24 cellular contexts compared by ENCODE assay signal in the genomic region with DNA sequence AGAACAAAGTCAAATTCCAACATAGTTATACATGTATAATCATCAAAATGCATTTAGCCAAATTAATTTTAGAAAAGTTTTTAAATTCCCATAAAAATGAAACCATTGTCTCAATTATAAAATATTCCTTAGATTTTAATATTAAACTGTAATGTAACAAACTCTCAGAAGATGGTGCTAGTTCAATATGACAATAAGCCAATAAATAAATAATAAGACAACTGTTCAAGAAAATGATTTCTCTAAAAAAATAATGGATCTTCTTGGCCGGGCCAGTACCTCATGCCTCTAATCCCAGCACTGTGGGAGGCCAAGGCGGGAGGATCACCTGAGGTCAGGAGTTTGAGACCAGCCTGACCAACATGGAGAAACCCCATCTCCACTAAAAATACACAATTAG.
"Had no signal": no experiment of that assay in that cellular context is flagged by ENCODE, and none has a peak within 500 bp of the region (broad histone marks: within the 10 kb centered on the region; RNA-seq: fewer than 3 reads in every experiment).

No MANE protein-coding gene starts in this region.

- H3K36me3 ChIP-seq: adrenal gland, ascending aorta, ovary, prostate gland, upper lobe of left lung, WERI-Rb-1 had no signal

- H3K27me3 Mint-ChIP-seq: activated CD4-positive, alpha-beta T cell treated with anti-CD3 and anti-CD28 coated beads, Interleukin-2, amount 10 ng/mL, durations not matched to agents 7 days and 5 days; activated naive CD8-positive, alpha-beta T cell had no signal

- H3K27ac Mint-ChIP-seq: activated CD4-positive, alpha-beta T cell treated with anti-CD3 and anti-CD28 coated beads, Interleukin-2, amount 10 ng/mL, durations not matched to agents 7 days and 5 days; activated CD8-positive, alpha-beta T cell treated with anti-CD3 and anti-CD28 coated beads, Interleukin-2, amount 10 ng/mL, durations not matched to agents 7 days and 5 days; activated naive CD8-positive, alpha-beta T cell; activated T-helper 1 cell treated with anti-CD3 and anti-CD28 coated beads, Interleukin-12 subunit alpha, Interleukin-12 subunit beta, Interleukin-2, Interleukin-4 antibody, amounts not matched to agents 30 ng/mL and 10 ng/mL and 1 ng/mL, durations not matched to agents 14 hours and 24 hours and 36 hours; natural killer cell had no signal

- H3K4me1 ChIP-seq: adrenal gland, ascending aorta, prostate gland, spleen, upper lobe of left lung had no signal

- DNase-seq: activated CD4-positive, alpha-beta T cell treated with anti-CD3 and anti-CD28 coated beads, Interleukin-2, amount 10 ng/mL, durations not matched to agents 7 days and 5 days; activated CD4-positive, CD25-positive, alpha-beta regulatory T cell treated with anti-CD3 and anti-CD28 coated beads, Interleukin-2, amount 50 U/mL, for 72 hours; activated CD8-positive, alpha-beta T cell treated with anti-CD3 and anti-CD28 coated beads, Interleukin-2, amount 10 ng/mL, durations not matched to agents 7 days and 5 days; activated gamma-delta T cell treated with Interleukin-2 at 50 U/mL for 16 hours; adrenal gland; central memory CD4-positive, alpha-beta T cell; cortex of kidney; foreskin melanocyte; glutamatergic neuron; left ventricle myocardium superior; mammary epithelial cell; midbrain; natural killer cell; ovary; spleen; stimulated activated CD4-positive, alpha-beta T cell treated with anti-CD3 and anti-CD28 coated beads, Interleukin-4, amount 100 ng/mL, for 24 hours; stimulated activated naive CD4-positive, alpha-beta T cell treated with Interleukin-2 at 50 U/mL for 16 hours; upper lobe of left lung; WERI-Rb-1 had no signal

- ATAC-seq: activated CD8-positive, alpha-beta T cell treated with anti-CD3 and anti-CD28 coated beads, Interleukin-2, amount 10 ng/mL, durations not matched to agents 7 days and 5 days; left ventricle myocardium superior; natural killer cell had no signal

- H3K4me3 Mint-ChIP-seq: activated CD4-positive, alpha-beta T cell treated with anti-CD3 and anti-CD28 coated beads, Interleukin-2, amount 10 ng/mL, durations not matched to agents 7 days and 5 days; activated CD8-positive, alpha-beta T cell treated with anti-CD3 and anti-CD28 coated beads, Interleukin-2, amount 10 ng/mL, durations not matched to agents 7 days and 5 days; activated naive CD8-positive, alpha-beta T cell; activated T-helper 1 cell treated with anti-CD3 and anti-CD28 coated beads, Interleukin-12 subunit alpha, Interleukin-12 subunit beta, Interleukin-2, Interleukin-4 antibody, amounts not matched to agents 30 ng/mL and 10 ng/mL and 1 ng/mL, durations not matched to agents 14 hours and 24 hours and 36 hours; natural killer cell had no signal

- H3K4me1 Mint-ChIP-seq: activated CD4-positive, alpha-beta T cell treated with anti-CD3 and anti-CD28 coated beads, Interleukin-2, amount 10 ng/mL, durations not matched to agents 7 days and 5 days had no signal

- H3K27ac ChIP-seq: adrenal gland, ascending aorta, hepatocyte, ovary, prostate gland, spleen, upper lobe of left lung, WERI-Rb-1 had no signal

- H3K9me3 Mint-ChIP-seq: natural killer cell had no signal

- H3K27me3 ChIP-seq: adrenal gland, ascending aorta, hepatocyte, ovary, spleen, upper lobe of left lung had no signal

- H3K9me3 ChIP-seq: adrenal gland, ascending aorta, ovary, prostate gland, upper lobe of left lung had no signal

- H3K4me3 ChIP-seq: adrenal gland, ascending aorta, hepatocyte, ovary, prostate gland, spleen, upper lobe of left lung had no signal
